Comparison of ENCODE assay signal across 11 cellular contexts in genomic region chr19:10962863-10963262, GRCh38. TPM values are rescaled to one million over a fixed set of nuclear protein-coding genes. Genes with fewer than 3 reads are reported as not detected.
DNase-seq lines count a peak whose midpoint lies in the region; ATAC-seq and TF ChIP-seq lines count a peak whose summit lies in the region.
"Had no signal": no experiment of that assay in that cellular context is flagged by ENCODE, and none has a peak within 500 bp of the region (broad histone marks: within the 10 kb centered on the region; RNA-seq: fewer than 3 reads in every experiment).

No MANE protein-coding gene starts in this region.

- no peaks in the 10 kb centered on the region for H3F3A ChIP-seq in PC-3 (ENCODE audit: low read length, unreplicated experiment)

- H3K4me2 ChIP-seq in PC-3 (ENCODE audit: low read length) (peak overlapping the region; percentile 94), skeletal muscle satellite cell (ENCODE audit: low read length) (peak overlapping the region; percentile 88)

- no peaks in the 10 kb centered on the region for H3K9me3 ChIP-seq in PC-3 (ENCODE audit: low read length)
- no peaks in the 10 kb centered on the region for H3K9me3 ChIP-seq in skeletal muscle satellite cell (replicated peaks; ENCODE audit: low read length)
- H3K9me3 ChIP-seq: SJCRH30, thoracic aorta had no signal

- CTCF ChIA-PET in PC-3 (lab: Charles Lee) = interaction anchor here (0.8 kb wide), 1 partner anchor 26 kb away, joined by 6 read pairs; no protein-coding TSS in a partner anchor

- POLR2A ChIA-PET in PC-3 (lab: Charles Lee; ENCODE audit: unreplicated experiment) = interaction anchor here (0.5 kb wide), 1 partner anchor 576 kb away, joined by 5 read pairs; no protein-coding TSS in a partner anchor

- BruUV-seq in PC-3 (replicated peaks; lab: Mats Ljungman, UMichigan) = no TSS peak

- TF ChIP-seq CTCF in PC-3 (conservative IDR thresholded peaks at IDR 0.05; ENCODE audit: low read depth, low read length) (no peak), endothelial cell (IDR thresholded peaks at IDR 0.05; ENCODE audit: unreplicated experiment) (no peak), GM13976 (IDR thresholded peaks at IDR 0.05; ENCODE audit: borderline replicate concordance, control extremely low read depth, extremely low read depth, insufficient read depth, missing control alignments) (no peak)

- H3K36me3 ChIP-seq in PC-3 (ENCODE audit: low read depth, low read length) = peaks cover 5% of the 10 kb centered on the region; the same call in 1 of the 2 replicates
- H3K36me3 ChIP-seq in skeletal muscle satellite cell (ENCODE audit: insufficient read depth, low read length) = no peaks in the 10 kb centered on the region
- H3K36me3 ChIP-seq: thoracic aorta had no signal

- no peak for DNase-seq in T-helper 2 cell treated with Interferon-gamma antibody and Interleukin-4, amounts not matched to agents 5 μg/mL and 100 μg/mL, for 36 hours (ENCODE audit: low spot score)
- DNase-seq in T-helper 2 cell = no peak
- DNase-seq in PC-3 = no peak
- no peak for DNase-seq in endothelial cell (ENCODE audit: low spot score)
- no peak for DNase-seq in midbrain (lab: John Stamatoyannopoulos, UW)
- no peak for DNase-seq in GM13976 (ENCODE audit: low spot score)
- DNase-seq: NCI-H2107, SJCRH30 had no signal

- peaks cover 12% of the 10 kb centered on the region for H3K36me3 Mint-ChIP-seq in T-helper 2 cell treated with Interferon-gamma antibody and Interleukin-4, amounts not matched to agents 5 μg/mL and 100 μg/mL, for 36 hours (ENCODE audit: low read depth)
- peaks cover 19% of the 10 kb centered on the region for H3K36me3 Mint-ChIP-seq in endothelial cell (ENCODE audit: low read depth, unreplicated experiment)

- peak overlapping the region; percentile 63 for H3K27ac Mint-ChIP-seq in T-helper 2 cell treated with Interferon-gamma antibody and Interleukin-4, amounts not matched to agents 5 μg/mL and 100 μg/mL, for 36 hours
- H3K27ac Mint-ChIP-seq in endothelial cell (ENCODE audit: unreplicated experiment) = peak overlapping the region; percentile 70

- no peaks in the 10 kb centered on the region for H3K9me2 ChIP-seq in PC-3 (replicated peaks; ENCODE audit: low read length)

- in situ Hi-C loops in GM13976 (cut with MboI; ENCODE audit: low sequenced_read_pairs, unreplicated experiment) = no loop called here

- H3K27me3 ChIP-seq in PC-3 (ENCODE audit: low read length) (no peaks in the 10 kb centered on the region), skeletal muscle satellite cell (ENCODE audit: control insufficient read depth, insufficient read depth, low read length) (no peaks in the 10 kb centered on the region)
- H3K27me3 ChIP-seq: SJCRH30 had no signal

- peak overlapping the region; percentile 88 for H3K4me3 Mint-ChIP-seq in T-helper 2 cell treated with Interferon-gamma antibody and Interleukin-4, amounts not matched to agents 5 μg/mL and 100 μg/mL, for 36 hours
- H3K4me3 Mint-ChIP-seq in endothelial cell (ENCODE audit: unreplicated experiment) = peak overlapping the region; percentile 99

- H3K4me3 ChIP-seq in PC-3 (ENCODE audit: low read length) = peak overlapping the region; percentile 81
- peak overlapping the region; percentile 91 for H3K4me3 ChIP-seq in skeletal muscle satellite cell (ENCODE audit: low read length)

- ATAC-seq in PC-3 (no peak), GM21528 (IDR thresholded peaks at IDR 0.05; ENCODE audit: low FRiP score, unreplicated experiment) (no peak)

- H3K79me2 ChIP-seq in PC-3 (ENCODE audit: low read length) = peaks cover 75% of the 10 kb centered on the region

- H4K20me1 ChIP-seq in PC-3 (ENCODE audit: low read length) = peaks cover 36% of the 10 kb centered on the region

- no peaks in the 10 kb centered on the region for H3K9me3 Mint-ChIP-seq in T-helper 2 cell treated with Interferon-gamma antibody and Interleukin-4, amounts not matched to agents 5 μg/mL and 100 μg/mL, for 36 hours
- H3K9me3 Mint-ChIP-seq in endothelial cell (ENCODE audit: unreplicated experiment) = no peaks in the 10 kb centered on the region

- intact Hi-C loops in PC-3 (cut with micrococcal nuclease) = no loop called here

- H2AFZ ChIP-seq in PC-3 (ENCODE audit: low read length) = no peak overlapping the region

- H3K9ac ChIP-seq in PC-3 (ENCODE audit: low read length) (no peak overlapping the region), skeletal muscle satellite cell (ENCODE audit: low read depth, low read length) (peak overlapping the region; percentile 1)

- H3K27ac ChIP-seq in PC-3 (ENCODE audit: low read length) = no peak overlapping the region
- H3K27ac ChIP-seq: SJCRH30, thoracic aorta had no signal

- no peaks in the 10 kb centered on the region for H3K27me3 Mint-ChIP-seq in T-helper 2 cell treated with Interferon-gamma antibody and Interleukin-4, amounts not matched to agents 5 μg/mL and 100 μg/mL, for 36 hours (ENCODE audit: low read depth)
- peaks cover 21% of the 10 kb centered on the region for H3K27me3 Mint-ChIP-seq in endothelial cell (ENCODE audit: unreplicated experiment)

- H3K4me1 Mint-ChIP-seq in T-helper 2 cell treated with Interferon-gamma antibody and Interleukin-4, amounts not matched to agents 5 μg/mL and 100 μg/mL, for 36 hours (ENCODE audit: low read depth) = peaks cover 32% of the 10 kb centered on the region
- peaks cover 25% of the 10 kb centered on the region for H3K4me1 Mint-ChIP-seq in endothelial cell (ENCODE audit: unreplicated experiment)

- H3K4me1 ChIP-seq in PC-3 (ENCODE audit: insufficient read depth, low read length) (peaks cover 23% of the 10 kb centered on the region), skeletal muscle satellite cell (ENCODE audit: control insufficient read depth, insufficient read depth, low read length) (peaks cover 29% of the 10 kb centered on the region)

RNA-seq across cellular contexts. Expression of gene SMARCA4, which starts 2.0 kb away (rescaled TPM):
- total RNA-seq in PC-3 (2014; rRNA removed) (197 and 316 TPM in 2 replicates), endothelial cell (ENCODE audit: unreplicated experiment) (238 TPM)
- 81.4 and 81.5 TPM in 2 replicates for total RNA-seq in skeletal muscle satellite cell (2012; rRNA removed)

RNA-seq across cellular contexts. Expression of gene TIMM29, which starts 34.3 kb away (rescaled TPM):
- total RNA-seq in PC-3 (2014; rRNA removed) = 60.7 and 90.1 TPM in 2 replicates
- total RNA-seq in endothelial cell (ENCODE audit: unreplicated experiment) = 18.3 TPM
- 25.3 and 27.1 TPM in 2 replicates for total RNA-seq in skeletal muscle satellite cell (2012; rRNA removed)

RNA-seq across cellular contexts. Expression of gene YIPF2, which starts 34.4 kb away (rescaled TPM):
- total RNA-seq in PC-3 (2014; rRNA removed) (126 and 131 TPM in 2 replicates), endothelial cell (ENCODE audit: unreplicated experiment) (51.4 TPM)
- 73.3 and 74.7 TPM in 2 replicates for total RNA-seq in skeletal muscle satellite cell (2012; rRNA removed)
